ENCODE assay signal across 17 cellular contexts in the genomic region with DNA sequence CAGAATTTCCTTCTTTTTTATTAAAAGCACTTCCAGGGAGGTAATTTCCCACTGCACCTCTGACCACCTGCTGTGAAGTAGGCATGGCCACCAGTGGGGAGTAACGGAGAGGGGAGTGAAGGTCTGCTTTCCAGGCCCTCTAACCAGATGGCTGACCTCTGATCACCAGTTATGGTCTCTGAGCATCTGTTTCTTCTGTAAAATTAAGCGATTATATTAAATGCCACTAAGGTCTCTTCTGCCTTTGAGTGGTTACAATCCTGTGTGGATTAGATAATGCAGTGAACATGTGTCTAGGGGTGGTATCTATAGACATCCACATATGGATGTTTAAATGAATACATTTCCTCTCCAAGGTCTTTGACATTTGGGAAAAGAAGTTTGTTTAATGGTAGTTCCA.
DNase-seq lines count a peak whose midpoint lies in the region; ATAC-seq and TF ChIP-seq lines count a peak whose summit lies in the region.
"Had no signal": no experiment of that assay in that cellular context is flagged by ENCODE, and none has a peak within 500 bp of the region (broad histone marks: within the 10 kb centered on the region; RNA-seq: fewer than 3 reads in every experiment).

No MANE protein-coding gene starts in this region.

- H2AFZ ChIP-seq in SK-N-SH (ENCODE audit: low read depth): no peak overlapping the region

- H3K36me3 Mint-ChIP-seq in natural killer cell: no peaks in the 10 kb centered on the region
- no peaks in the 10 kb centered on the region for H3K36me3 Mint-ChIP-seq in effector memory CD8-positive, alpha-beta T cell (ENCODE audit: insufficient read depth)
- H3K36me3 Mint-ChIP-seq: CD4-positive, CD25-positive, alpha-beta regulatory T cell; CD8-positive, alpha-beta memory T cell had no signal

- peak; percentile 64 for DNase-seq in DMS 273 (lab: John Stamatoyannopoulos, UW; ENCODE audit: unreplicated experiment)
- DNase-seq in NCI-H69 (lab: John Stamatoyannopoulos, UW): peak; percentile 11
- DNase-seq in SK-N-SH: peak; percentile 52
- no peak for DNase-seq in NCI-H2171 (lab: John Stamatoyannopoulos, UW)
- no peak for DNase-seq in natural killer cell
- no peak for DNase-seq in effector memory CD8-positive, alpha-beta T cell
- DNase-seq in 8988T: no peak
- DNase-seq: C1 segment of cervical spinal cord; CD4-positive, CD25-positive, alpha-beta regulatory T cell; CD8-positive, alpha-beta memory T cell; COR-L47; DMS79 treated with DMSO at 0.1 percent for 48 hours; GF-D8; HCEC 1CT had no signal

- POLR2A ChIA-PET in SK-N-SH (lab: Yijun Ruan, JAX): no interaction called here

- CTCF ChIA-PET in SK-N-SH (lab: Yijun Ruan, JAX): interaction anchor here (1.0 kb wide), 1 partner anchor 15 kb away, joined by 3 read pairs; no protein-coding TSS in a partner anchor

- 8% methylated on average over 2 of the region's 2 CpGs for WGBS in SK-N-SH (ENCODE audit: low lambda C conversion rate)

- peaks cover 21 to 45% of the 10 kb centered on the region in 2 donors for H3K27me3 Mint-ChIP-seq in natural killer cell (ENCODE audit: low read depth in 2 of 2)
- H3K27me3 Mint-ChIP-seq in effector memory CD8-positive, alpha-beta T cell: peaks cover 34 to 70% of the 10 kb centered on the region in 2 donors

- H3K4me1 Mint-ChIP-seq in natural killer cell: peaks cover 0 to 3% of the 10 kb centered on the region in 2 donors
- no peaks in the 10 kb centered on the region for H3K4me1 Mint-ChIP-seq in effector memory CD8-positive, alpha-beta T cell (ENCODE audit: low read depth in 2 of 2)
- H3K4me1 Mint-ChIP-seq: B cell; CD4-positive, CD25-positive, alpha-beta regulatory T cell; CD8-positive, alpha-beta memory T cell had no signal

- H4K20me1 ChIP-seq in SK-N-SH (ENCODE audit: insufficient read depth): no peaks in the 10 kb centered on the region

- H3K36me3 ChIP-seq in SK-N-SH (replicated peaks in 1 of 2; ENCODE audit: control insufficient read depth in 1 of 2, insufficient read depth in 2 of 2, low read length in 1 of 2): no peaks in the 10 kb centered on the region

- H3K4me3 ChIP-seq in SK-N-SH (ENCODE audit: low read depth in 2 of 2, low read length in 1 of 2): no peak overlapping the region
- H3K4me3 ChIP-seq: GM23338 had no signal

- no peak for ATAC-seq in natural killer cell
- no peak for ATAC-seq in effector memory CD8-positive, alpha-beta T cell (replicated peaks)
- ATAC-seq: GM23338 had no signal

- H3K79me2 ChIP-seq in SK-N-SH (ENCODE audit: insufficient read depth): no peaks in the 10 kb centered on the region

- no peaks in the 10 kb centered on the region for H3K9me3 Mint-ChIP-seq in natural killer cell
- H3K9me3 Mint-ChIP-seq in effector memory CD8-positive, alpha-beta T cell: no peaks in the 10 kb centered on the region
- H3K9me3 Mint-ChIP-seq: CD8-positive, alpha-beta memory T cell; GM23338 had no signal

- H3K4me1 ChIP-seq in SK-N-SH (ENCODE audit: control insufficient read depth in 1 of 2, insufficient read depth in 2 of 2, low read depth in 1 of 2, low read length in 1 of 2): peaks cover 0 to 6% of the 10 kb centered on the region in 2 experiments; a peak in 1 of 4 replicates

- no peaks in the 10 kb centered on the region for H3K9me3 ChIP-seq in SK-N-SH

- intact Hi-C loops in natural killer cell (cut with micrococcal nuclease): no loop called here

- no peak for TF ChIP-seq CTCF in SK-N-SH (IDR thresholded peaks at IDR 0.05)
- no peak for TF ChIP-seq CTCF in natural killer cell (IDR thresholded peaks at IDR 0.05)

- peak in 1 of 2 experiments; percentile 60; a peak in 1 of 4 replicates for TF ChIP-seq EP300 in SK-N-SH (IDR thresholded peaks at IDR 0.05; ENCODE audit: borderline replicate concordance in 1 of 2, low read depth in 1 of 2, low read length in 1 of 2)

- H3K27ac Mint-ChIP-seq in natural killer cell: no peak overlapping the region
- no peak overlapping the region for H3K27ac Mint-ChIP-seq in effector memory CD8-positive, alpha-beta T cell
- H3K27ac Mint-ChIP-seq: B cell; CD4-positive, CD25-positive, alpha-beta regulatory T cell; CD8-positive, alpha-beta memory T cell; GM23338 had no signal

- no peaks in the 10 kb centered on the region for H3F3A ChIP-seq in SK-N-SH (replicated peaks; ENCODE audit: insufficient read depth)

- H3K4me3 Mint-ChIP-seq in natural killer cell: no peak overlapping the region
- H3K4me3 Mint-ChIP-seq in effector memory CD8-positive, alpha-beta T cell: no peak overlapping the region
- H3K4me3 Mint-ChIP-seq: B cell; CD4-positive, CD25-positive, alpha-beta regulatory T cell; CD8-positive, alpha-beta memory T cell; GM23338 had no signal

- no peak overlapping the region for H3K4me2 ChIP-seq in SK-N-SH
- H3K4me2 ChIP-seq: GM23338 had no signal

- H3K9me2 ChIP-seq in SK-N-SH: no peaks in the 10 kb centered on the region

- no peak overlapping the region for H3K9ac ChIP-seq in SK-N-SH

- peaks cover 10% of the 10 kb centered on the region; the same call in 1 of the 2 replicates for H3K27me3 ChIP-seq in SK-N-SH (ENCODE audit: insufficient read depth)

- no peak for TF ChIP-seq RAD21 in SK-N-SH (IDR thresholded peaks at IDR 0.05; ENCODE audit: low read length)

- no peak overlapping the region; a peak in 1 of 4 replicates for H3K27ac ChIP-seq in SK-N-SH (ENCODE audit: low read depth in 2 of 2, low read length in 1 of 2)
- H3K27ac ChIP-seq: HL-60 had no signal

TF ChIP-seq in SK-N-SH, 30 proteins besides CTCF, POLR2A, EP300 and RAD21:
- TF ChIP-seq, protein P1, sequence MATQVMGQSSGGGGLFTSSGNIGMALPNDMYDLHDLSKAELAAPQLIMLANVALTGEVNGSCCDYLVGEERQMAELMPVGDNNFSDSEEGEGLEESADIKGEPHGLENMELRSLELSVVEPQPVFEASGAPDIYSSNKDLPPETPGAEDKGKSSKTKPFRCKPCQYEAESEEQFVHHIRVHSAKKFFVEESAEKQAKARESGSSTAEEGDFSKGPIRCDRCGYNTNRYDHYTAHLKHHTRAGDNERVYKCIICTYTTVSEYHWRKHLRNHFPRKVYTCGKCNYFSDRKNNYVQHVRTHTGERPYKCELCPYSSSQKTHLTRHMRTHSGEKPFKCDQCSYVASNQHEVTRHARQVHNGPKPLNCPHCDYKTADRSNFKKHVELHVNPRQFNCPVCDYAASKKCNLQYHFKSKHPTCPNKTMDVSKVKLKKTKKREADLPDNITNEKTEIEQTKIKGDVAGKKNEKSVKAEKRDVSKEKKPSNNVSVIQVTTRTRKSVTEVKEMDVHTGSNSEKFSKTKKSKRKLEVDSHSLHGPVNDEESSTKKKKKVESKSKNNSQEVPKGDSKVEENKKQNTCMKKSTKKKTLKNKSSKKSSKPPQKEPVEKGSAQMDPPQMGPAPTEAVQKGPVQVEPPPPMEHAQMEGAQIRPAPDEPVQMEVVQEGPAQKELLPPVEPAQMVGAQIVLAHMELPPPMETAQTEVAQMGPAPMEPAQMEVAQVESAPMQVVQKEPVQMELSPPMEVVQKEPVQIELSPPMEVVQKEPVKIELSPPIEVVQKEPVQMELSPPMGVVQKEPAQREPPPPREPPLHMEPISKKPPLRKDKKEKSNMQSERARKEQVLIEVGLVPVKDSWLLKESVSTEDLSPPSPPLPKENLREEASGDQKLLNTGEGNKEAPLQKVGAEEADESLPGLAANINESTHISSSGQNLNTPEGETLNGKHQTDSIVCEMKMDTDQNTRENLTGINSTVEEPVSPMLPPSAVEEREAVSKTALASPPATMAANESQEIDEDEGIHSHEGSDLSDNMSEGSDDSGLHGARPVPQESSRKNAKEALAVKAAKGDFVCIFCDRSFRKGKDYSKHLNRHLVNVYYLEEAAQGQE (IDR thresholded peaks at IDR 0.05; ENCODE audit: low read depth, low read length): no peak
- TF ChIP-seq RCOR1 (IDR thresholded peaks at IDR 0.05; ENCODE audit: low read length): peak; percentile 92
- 0 out of 2 replicates have a peak, but pooled peaks have one; percentile 15 for TF ChIP-seq GATA2 (CRISPR knock-in tag; IDR thresholded peaks at IDR 0.05)
- TF ChIP-seq CHD2 (IDR thresholded peaks at IDR 0.05; ENCODE audit: low read length, partially characterized antibody): peak; percentile 63
- TF ChIP-seq MXI1 (IDR thresholded peaks at IDR 0.05; ENCODE audit: low read depth, low read length): no peak
TF ChIP-seq in SK-N-SH: peak in this region for 3.

Comparison
In these comparisons a context has a peak if more than half of its experiments do, and no peak if none do; other contexts are left out.
1. DNase-seq: peak in DMS 273 (single experiment), NCI-H69 (single experiment) and SK-N-SH (single experiment); none in NCI-H2171 (single experiment), natural killer cell (single experiment), effector memory CD8-positive, alpha-beta T cell (0 of 3) and 8988T (single experiment).